6 cellular contexts compared by ENCODE assay signal in the genomic region with DNA sequence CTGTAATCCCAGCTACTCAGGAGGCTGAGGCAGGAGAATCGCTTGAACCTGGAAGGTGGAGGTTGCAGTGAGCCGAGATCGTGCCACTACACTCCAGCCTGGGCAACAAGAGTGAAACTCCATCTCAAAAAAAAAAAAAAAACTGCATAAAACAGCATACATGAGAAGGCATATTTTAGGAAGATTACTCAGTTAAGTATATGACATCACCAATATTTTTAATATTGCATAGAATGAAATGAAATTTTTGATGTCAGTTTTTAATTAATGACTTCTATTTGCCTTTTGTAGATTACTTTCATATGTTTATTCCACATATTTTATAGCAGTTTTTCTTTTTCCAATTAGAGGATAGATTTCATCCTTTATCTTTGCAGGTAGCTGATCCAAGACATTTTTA.
DNase-seq lines count a peak whose midpoint lies in the region; ATAC-seq, FAIRE-seq and TF ChIP-seq lines count a peak whose summit lies in the region.
"Not testable (repeated sequence)": the region's sequence is repeated elsewhere in the genome, so short reads cannot be mapped to it uniquely, and the experiment has no call there.

No MANE protein-coding gene starts in this region.

- WGBS in HUES64 = 86% methylated on average over 3 of the region's 3 CpGs
- 100% methylated on average over 3 of the region's 3 CpGs for WGBS in HepG2 (ENCODE audit: low lambda C conversion rate)

- not testable (repeated sequence) for TF ChIP-seq CTCF in DOHH2 (IDR thresholded peaks at IDR 0.05; ENCODE audit: low read depth, low read length, poor library complexity, severe bottlenecking); HEK293 (tag by site-specific recombination; IDR thresholded peaks at IDR 0.05); HepG2 (CRISPR knock-in tag; IDR thresholded peaks at IDR 0.05)

- H3K4me1 ChIP-seq in DOHH2 (ENCODE audit: control insufficient read depth, low read length) = peaks cover 15% of the 10 kb centered on the region
- H3K4me1 ChIP-seq in HEK293 (ENCODE audit: control insufficient read depth, insufficient read depth, low read length) = not testable (repeated sequence)
- H3K4me1 ChIP-seq in HUES64 (ENCODE audit: insufficient read depth, low read length) = peaks cover 39% of the 10 kb centered on the region
- peaks cover 19% of the 10 kb centered on the region for H3K4me1 ChIP-seq in SJCRH30
- peaks cover 57% of the 10 kb centered on the region for H3K4me1 ChIP-seq in HepG2 (ENCODE audit: insufficient read depth, low read length)

- H3K27ac ChIP-seq in DOHH2 (ENCODE audit: low read depth, low read length); HEK293 (ENCODE audit: extremely low read depth, low read depth, low read length); HepG2 (ENCODE audit: extremely low read length, insufficient read depth, low read length): not testable (repeated sequence)
- peak overlapping the region; percentile 80; the same call in 1 of the 2 replicates for H3K27ac ChIP-seq in HUES64 (ENCODE audit: low read depth, low read length)
- peak overlapping the region; percentile 49; the same call in 1 of the 2 replicates for H3K27ac ChIP-seq in SJCRH30
- peak overlapping the region; percentile 52 for H3K27ac ChIP-seq in epithelial cell of prostate

- peak overlapping the region; percentile 28; the same call in 1 of the 2 replicates for H3K4me2 ChIP-seq in DOHH2 (ENCODE audit: low read length)
- H3K4me2 ChIP-seq in HepG2 (ENCODE audit: low read depth, low read length) = not testable (repeated sequence)

- in situ Hi-C loops in HepG2 (cut with HindIII; ENCODE audit: extremely low pct_ligation_motif_present, low pct_unique_long_range_greater_than_20kb) = not testable (repeated sequence)

- not testable (repeated sequence) for H3F3A ChIP-seq in DOHH2 (ENCODE audit: control insufficient read depth, insufficient read depth)

- not testable (repeated sequence) for TF ChIP-seq POLR2A in HepG2 (IDR thresholded peaks at IDR 0.05; ENCODE audit: insufficient read depth in 1 of 2, low read depth in 2 of 2, low read length in 2 of 2)

- H3K27me3 ChIP-seq in DOHH2 (ENCODE audit: control insufficient read depth, low read length); HUES64 (ENCODE audit: insufficient read depth, low read length); SJCRH30; HepG2 (ENCODE audit: control insufficient read depth in 1 of 2, insufficient read depth in 2 of 2, low read length in 2 of 2): not testable (repeated sequence)

- intact Hi-C loops in HepG2 (cut with micrococcal nuclease; ENCODE audit: unreplicated experiment) = not testable (repeated sequence)

- not testable (repeated sequence) for H3K36me3 ChIP-seq in DOHH2 (ENCODE audit: control insufficient read depth, low read length); HEK293 (ENCODE audit: control insufficient read depth in 2 of 2, insufficient read depth in 1 of 2, low read length in 2 of 2); HUES64 (ENCODE audit: insufficient read depth, low read length); SJCRH30; HepG2 (replicated peaks in 1 of 2; ENCODE audit: control insufficient read depth in 1 of 2, insufficient read depth in 2 of 2, low read length in 2 of 2)

- CTCF ChIA-PET in HEK293 (lab: Yijun Ruan, JAX) = interaction anchor here (0.6 kb wide), 2 partner anchors 126 to 139 kb away, joined by 3 read pairs; no protein-coding TSS in a partner anchor
- CTCF ChIA-PET in HepG2 (lab: Yijun Ruan, JAX; ENCODE audit: low intra/inter-chr PET ratio, low total read pairs) = not testable (repeated sequence)

- not testable (repeated sequence) for H2AFZ ChIP-seq in HepG2 (ENCODE audit: low read length)

- not testable (repeated sequence) for TF ChIP-seq EP300 in HepG2 (IDR thresholded peaks at IDR 0.05; ENCODE audit: low read depth in 2 of 2, low read length in 2 of 2); HepG2 (CRISPR knock-in tag; IDR thresholded peaks at IDR 0.05; ENCODE audit: borderline replicate concordance)

- ATAC-seq in HepG2 = not testable (repeated sequence)

- not testable (repeated sequence) for FAIRE-seq in HepG2 (lab: Jason Lieb, UNC)

- not testable (repeated sequence) for H3K4me3 ChIP-seq in DOHH2 (ENCODE audit: low read length); HEK293 (ENCODE audit: low read depth, low read length); HUES64 (ENCODE audit: low read length); SJCRH30; HepG2 (replicated peaks in 1 of 3; ENCODE audit: insufficient read depth in 1 of 3, low read depth in 2 of 3, low read length in 3 of 3)

- DNase-seq in SJCRH30; epithelial cell of prostate (ENCODE audit: low read depth, low spot score); HepG2 (ENCODE audit: low spot score): not testable (repeated sequence)

- not testable (repeated sequence) for H3K9me3 ChIP-seq in DOHH2 (ENCODE audit: control insufficient read depth, insufficient read depth, low read length); HEK293 (ENCODE audit: control insufficient read depth, insufficient read depth, low read depth, low read length); HUES64 (ENCODE audit: insufficient read depth, low read depth, low read length); SJCRH30 (replicated peaks); HepG2 (ENCODE audit: low read length)

- TF ChIP-seq RAD21 in HepG2 (CRISPR knock-in tag; IDR thresholded peaks at IDR 0.05) = not testable (repeated sequence)

- H3K9me2 ChIP-seq in DOHH2 (replicated peaks; ENCODE audit: control insufficient read depth, low read length) = not testable (repeated sequence)

- H4K20me1 ChIP-seq in DOHH2 (ENCODE audit: control insufficient read depth, insufficient read depth, low read depth, low read length); HepG2 (ENCODE audit: insufficient read depth, low read length): not testable (repeated sequence)

- POLR2A ChIA-PET in HEK293 (lab: Yijun Ruan, JAX); HepG2 (lab: Yijun Ruan, JAX): not testable (repeated sequence)

- H3K79me2 ChIP-seq in DOHH2 (ENCODE audit: control insufficient read depth, low read length); HepG2 (ENCODE audit: insufficient read depth, low read length): not testable (repeated sequence)

- BruUV-seq in HepG2 (replicated peaks; lab: Mats Ljungman, UMichigan) = not testable (repeated sequence)

- H3K9ac ChIP-seq in HUES64 (ENCODE audit: low read depth, low read length); HepG2 (ENCODE audit: insufficient read depth, low read depth, low read length): not testable (repeated sequence)

TF ChIP-seq in HEK293, 187 proteins besides CTCF, POLR2A, EP300 and RAD21:
- TF ChIP-seq ATF2 (tag by site-specific recombination; IDR thresholded peaks at IDR 0.05; ENCODE audit: low read depth) = peak; percentile 84
TF ChIP-seq in HEK293: peak in this region for 1; not testable (repeated sequence) for 186.

TF ChIP-seq in HepG2, 621 proteins besides CTCF, POLR2A, EP300 and RAD21:
- peak; percentile 84 for TF ChIP-seq ATF7 (IDR thresholded peaks at IDR 0.05)
- TF ChIP-seq ATF7 (CRISPR knock-in tag; IDR thresholded peaks at IDR 0.05) = not testable (repeated sequence)
